ENCODE assay signal across 18 cellular contexts in genomic region chr14:65032319-65032718, GRCh38. TPM values are rescaled to one million over a fixed set of nuclear protein-coding genes. Genes with fewer than 3 reads are reported as not detected.
DNase-seq lines count a peak whose midpoint lies in the region; ATAC-seq and TF ChIP-seq lines count a peak whose summit lies in the region.
"Had no signal": no experiment of that assay in that cellular context is flagged by ENCODE, and none has a peak within 500 bp of the region (broad histone marks: within the 10 kb centered on the region; RNA-seq: fewer than 3 reads in every experiment).

No MANE protein-coding gene starts in this region.

- H3K27me3 ChIP-seq in endodermal cell (ENCODE audit: control insufficient read depth, insufficient read depth, low read length, poor library complexity, severe bottlenecking) (no peaks in the 10 kb centered on the region), transverse colon (no peaks in the 10 kb centered on the region)

- H3K4me3 ChIP-seq in endodermal cell (ENCODE audit: low read length) (no peak overlapping the region), transverse colon (no peak overlapping the region)
- H3K4me3 ChIP-seq: GM23248 had no signal

- no peaks in the 10 kb centered on the region for H3K9me3 ChIP-seq in endodermal cell (ENCODE audit: control insufficient read depth, low read length)
- H3K9me3 ChIP-seq in transverse colon = no peaks in the 10 kb centered on the region

- H3K4me3 Mint-ChIP-seq in endodermal cell = no peak overlapping the region
- H3K4me3 Mint-ChIP-seq: B cell; CD4-positive, alpha-beta memory T cell had no signal

- TF ChIP-seq POLR2A in transverse colon (IDR thresholded peaks at IDR 0.05) = no peak

- no peak overlapping the region for H3K9ac ChIP-seq in endodermal cell (ENCODE audit: extremely low read depth, low read length, poor library complexity, severe bottlenecking)
- H3K9ac ChIP-seq: GM23248 had no signal

- peak overlapping the region; percentile 44 for H3K27ac Mint-ChIP-seq in endodermal cell
- H3K27ac Mint-ChIP-seq: B cell had no signal

- no peaks in the 10 kb centered on the region for H3K9me3 Mint-ChIP-seq in endodermal cell
- H3K9me3 Mint-ChIP-seq: CD4-positive, alpha-beta memory T cell had no signal

- TF ChIP-seq EP300 in transverse colon (IDR thresholded peaks at IDR 0.05; ENCODE audit: low read depth) = no peak

- no peaks in the 10 kb centered on the region for H3K4me1 Mint-ChIP-seq in endodermal cell
- H3K4me1 Mint-ChIP-seq: B cell; CD4-positive, alpha-beta memory T cell had no signal

- no peak for TF ChIP-seq CTCF in endodermal cell (conservative IDR thresholded peaks at IDR 0.05)
- TF ChIP-seq CTCF in transverse colon (IDR thresholded peaks at IDR 0.05) = no peak

- H3K4me1 ChIP-seq in endodermal cell (ENCODE audit: control insufficient read depth, insufficient read depth, low read length) = no peaks in the 10 kb centered on the region
- H3K4me1 ChIP-seq in transverse colon = peaks cover 0 to 13% (median 8%) of the 10 kb centered on the region in 4 donors

- in situ Hi-C loops in transverse colon (cut with MboI; ENCODE audit: low pct_ligation_motif_present in 1 of 4, low pct_unique_long_range_greater_than_20kb in 1 of 4, low sequenced_read_pairs in 3 of 4) = no loop called here

- 91 to 92% methylated on average over 9 to 11 of the region's 11 CpGs for WGBS in endodermal cell (ENCODE audit: insufficient coverage in 1 of 2, insufficient read length in 1 of 2), 2 experiments
- whole genome bisulfite sequencing in transverse colon (ENCODE audit: low coverage in 1 of 2), 2 donors = 82% methylated on average over 11 of the region's 11 CpGs; no CpG with 5 or more reads in 1 of the 2 donors

- peaks cover 31% of the 10 kb centered on the region for H3K36me3 Mint-ChIP-seq in endodermal cell (ENCODE audit: low read depth)

- H3K27ac ChIP-seq in endodermal cell (ENCODE audit: low read depth, low read length) = no peak overlapping the region
- no peak overlapping the region for H3K27ac ChIP-seq in transverse colon
- H3K27ac ChIP-seq: GM23248, HL-60 had no signal

- intact Hi-C loops in left colon (cut with DNase I, micrococcal nuclease) (no loop called here), transverse colon (cut with DNase I; ENCODE audit: low total_unique reads) (no loop called here)

- DNase-seq in NCI-H2081 treated with DMSO at 0.1 percent for 48 hours (lab: John Stamatoyannopoulos, UW) = peak; percentile 31
- no peak for DNase-seq in endodermal cell
- DNase-seq in left colon = no peak
- DNase-seq in transverse colon = peak; percentile 13
- DNase-seq in activated effector memory CD4-positive, alpha-beta T cell treated with anti-CD3 and anti-CD28 coated beads, Interleukin-2, amount 50 U/mL, for 16 hours = no peak
- no peak for DNase-seq in NCI-H2171 treated with DMSO at 0.1 percent for 48 hours (lab: John Stamatoyannopoulos, UW)
- DNase-seq: CD4-positive, alpha-beta memory T cell; DMS79; GM23248; KBM-7; NCI-H1092 treated with DMSO at 0.1 percent for 48 hours; NCI-H1694 treated with DMSO at 0.1 percent for 48 hours; NCI-H2171; SHP77 treated with DMSO at 0.1 percent for 48 hours had no signal

- H3K36me3 ChIP-seq in endodermal cell (ENCODE audit: control insufficient read depth, insufficient read depth, low read length) (peaks cover 42% of the 10 kb centered on the region), transverse colon (peaks cover 0 to 25% (median 4%) of the 10 kb centered on the region in 4 donors)

- H3K27me3 Mint-ChIP-seq in endodermal cell (ENCODE audit: insufficient read depth) = no peaks in the 10 kb centered on the region
- H3K27me3 Mint-ChIP-seq: B cell; CD4-positive, alpha-beta memory T cell had no signal

- peak; percentile 50 for ATAC-seq in left colon
- ATAC-seq in GM21737 (IDR thresholded peaks at IDR 0.05; ENCODE audit: unreplicated experiment) = no peak
- ATAC-seq: Panc1 had no signal

RNA-seq across cellular contexts. Expression of gene FNTB, which starts 45.6 kb away (rescaled TPM):
- total RNA-seq in endodermal cell (10 to 100 TPM; 17.2 to 21.3 TPM), left colon (10 to 100 TPM; 11.0 to 14.2 TPM), transverse colon (10 to 100 TPM in 3 of 4 donors, 1 to 10 TPM in 1; 6.5 to 77.2 (median 12.7) TPM)
- polyA plus RNA-seq in endodermal cell (2013, experiment 1 of 2) = 18.8 TPM
- polyA plus RNA-seq in endodermal cell (2013, experiment 2 of 2) = 22.1 TPM

Comparison
In these comparisons a context has a peak if more than half of its experiments do, and no peak if none do; other contexts are left out.
1. DNase-seq: peak in NCI-H2081 treated with DMSO at 0.1 percent for 48 hours (single experiment) and transverse colon (single experiment); none in endodermal cell (single experiment), left colon (0 of 2), activated effector memory CD4-positive, alpha-beta T cell treated with anti-CD3 and anti-CD28 coated beads, Interleukin-2, amount 50 U/mL, for 16 hours (single experiment) and NCI-H2171 treated with DMSO at 0.1 percent for 48 hours (single experiment).